ENCODE assay signal across 25 cellular contexts in the genomic region with DNA sequence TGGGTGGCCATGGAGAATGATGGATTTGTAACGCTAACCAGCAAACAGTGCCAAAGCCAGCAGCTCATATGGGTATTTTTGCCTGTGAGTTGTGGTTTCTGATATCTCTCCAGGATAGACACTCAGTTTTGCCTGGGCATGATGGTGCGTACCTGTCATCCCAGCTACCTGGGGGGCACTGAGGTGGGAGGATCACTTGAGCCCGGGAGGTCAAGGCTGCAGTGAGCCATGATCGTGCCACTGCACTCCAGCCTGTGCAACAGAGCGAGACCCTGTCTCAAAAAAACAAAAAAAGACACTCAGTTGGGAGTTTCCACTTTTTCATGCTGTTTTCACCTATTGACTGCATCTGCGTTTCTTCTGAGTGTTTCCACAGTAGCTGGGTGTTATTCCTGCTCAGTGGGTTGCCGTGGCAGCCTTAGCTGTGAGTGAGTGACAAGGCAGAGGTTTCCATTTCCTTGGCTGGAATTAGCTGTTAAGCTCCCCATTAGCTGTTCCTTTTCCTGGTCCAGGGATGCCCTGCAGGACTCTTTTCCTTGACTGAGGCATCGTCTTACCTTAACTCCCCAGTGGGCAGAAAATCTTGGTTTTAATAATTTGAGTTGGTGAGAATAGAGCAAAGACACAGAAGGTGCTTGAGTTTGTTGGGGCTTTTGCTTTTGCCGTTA. TPM values are rescaled to one million over a fixed set of nuclear protein-coding genes. Genes with fewer than 3 reads are reported as not detected.
A peak's percentile ranks its signal among the peaks of the same experiment; 100 is the strongest.
DNase-seq lines count a peak whose midpoint lies in the region; ATAC-seq, FAIRE-seq and TF ChIP-seq lines count a peak whose summit lies in the region.
"Had no signal": no experiment of that assay in that cellular context is flagged by ENCODE, and none has a peak within 500 bp of the region (broad histone marks: within the 10 kb centered on the region; RNA-seq: fewer than 3 reads in every experiment).

No MANE protein-coding gene starts in this region.

- no peak overlapping the region for H3K9ac ChIP-seq in GM12878 (ENCODE audit: control insufficient read depth, insufficient read depth, low read length)
- H3K9ac ChIP-seq: BLaER1 had no signal

- peaks cover 2 to 10% of the 10 kb centered on the region in 2 experiments; a peak in 2 of 4 replicates for H3K36me3 ChIP-seq in GM12878 (ENCODE audit: control insufficient read depth in 2 of 2, insufficient read depth in 2 of 2, low read length in 1 of 2)
- H3K36me3 ChIP-seq in prostate gland = no peaks in the 10 kb centered on the region

- H3K27me3 ChIP-seq in GM12878 (replicated peaks in 1 of 2; ENCODE audit: control insufficient read depth in 2 of 2, insufficient read depth in 2 of 2, low read length in 1 of 2) (no peaks in the 10 kb centered on the region), prostate gland (replicated peaks; ENCODE audit: insufficient read depth) (no peaks in the 10 kb centered on the region)
- H3K27me3 ChIP-seq: BLaER1 had no signal

- H3K9me3 ChIP-seq in GM12878 (replicated peaks; ENCODE audit: control insufficient read depth, insufficient read depth, low read length) = no peaks in the 10 kb centered on the region
- H3K9me3 ChIP-seq in prostate gland = no peaks in the 10 kb centered on the region
- H3K9me3 ChIP-seq: Caco-2 had no signal

- CTCF ChIA-PET in GM12878 (lab: Yijun Ruan, JAX) = interaction anchor here (0.6 to 2.0 kb wide), 6 partner anchors 8 to 74 kb away, joined by 3 to 8 read pairs (median 3); partner anchors contain the start of genes HTD2 and RPP14

- TF ChIP-seq EP300 in GM12878 (IDR thresholded peaks at IDR 0.05; ENCODE audit: borderline replicate concordance in 1 of 2, control insufficient read depth in 1 of 2, low read depth in 2 of 2, low read length in 2 of 2) = no peak

- H3K4me2 ChIP-seq in GM12878 (ENCODE audit: control insufficient read depth, insufficient read depth) = no peak overlapping the region
- H3K4me2 ChIP-seq: BLaER1, GM23338 had no signal

- H4K20me1 ChIP-seq in GM12878 (ENCODE audit: control insufficient read depth, insufficient read depth) = no peaks in the 10 kb centered on the region
- H4K20me1 ChIP-seq: BLaER1 had no signal

- no peak for FAIRE-seq in GM12878 (lab: Jason Lieb, UNC)
- FAIRE-seq: GM12891, HepG2, K562 had no signal

- ATAC-seq in GM12878 = peak; percentile 40
- no peak for ATAC-seq in naive B cell (ENCODE audit: low read depth in 2 of 2)
- ATAC-seq in stimulated activated naive B cell treated with anti-CD40 and anti-IgM and Interleukin-4, amounts not matched to agents 10 μg/mL and 1 μg/mL and 100 μg/mL, for 72 hours (replicated peaks) = peak in 1 of 2 donors; percentile 16
- ATAC-seq in GM18861 (IDR thresholded peaks at IDR 0.05; ENCODE audit: unreplicated experiment) = no peak
- ATAC-seq: GM23338, HepG2, K562 had no signal

- no peak overlapping the region for H3K27ac ChIP-seq in GM12878 (ENCODE audit: control insufficient read depth, insufficient read depth)
- H3K27ac ChIP-seq in prostate gland = no peak overlapping the region
- H3K27ac ChIP-seq: BLaER1, HL-60 had no signal

- H3K9me3 Mint-ChIP-seq in endothelial cell (ENCODE audit: unreplicated experiment) (no peaks in the 10 kb centered on the region), naive B cell (peaks cover 0 to 4% (median 0%) of the 10 kb centered on the region in 7 donors)
- peaks cover 0 to 4% of the 10 kb centered on the region in 2 donors for H3K9me3 Mint-ChIP-seq in stimulated activated naive B cell treated with anti-CD40 and anti-IgM and Interleukin-4, amounts not matched to agents 10 μg/mL and 1 μg/mL and 100 μg/mL, for 72 hours

- in situ Hi-C loops in GM12878 (cut with MboI) = no loop called here

- H3K4me3 ChIP-seq in GM12878 = no peak overlapping the region
- no peak overlapping the region for H3K4me3 ChIP-seq in prostate gland
- H3K4me3 ChIP-seq: BLaER1, GM23338, K562 had no signal

- peaks cover 13% of the 10 kb centered on the region for H3K36me3 Mint-ChIP-seq in endothelial cell (ENCODE audit: low read depth, unreplicated experiment)
- peaks cover 7 to 9% of the 10 kb centered on the region in 2 donors for H3K36me3 Mint-ChIP-seq in naive B cell
- H3K36me3 Mint-ChIP-seq in stimulated activated naive B cell treated with anti-CD40 and anti-IgM and Interleukin-4, amounts not matched to agents 10 μg/mL and 1 μg/mL and 100 μg/mL, for 72 hours = peaks cover 30 to 65% of the 10 kb centered on the region in 2 donors

- RAD21 ChIA-PET in GM12878 (lab: Charles Lee; ENCODE audit: unreplicated experiment) = interaction anchor here (1.0 kb wide), 1 partner anchor 14 kb away, joined by 4 read pairs; the partner anchor contains the start of genes HTD2 and RPP14

- intact Hi-C loops in GM12878 (cut with micrococcal nuclease; ENCODE audit: unreplicated experiment) = no loop called here
- intact Hi-C loops in prostate gland (cut with DNase I) = no loop called here
- intact Hi-C loops in cardiac septum (cut with DNase I) = no loop called here

- H3K27me3 Mint-ChIP-seq in endothelial cell (ENCODE audit: unreplicated experiment) = peaks cover 3% of the 10 kb centered on the region
- H3K27me3 Mint-ChIP-seq in naive B cell = no peaks in the 10 kb centered on the region
- no peaks in the 10 kb centered on the region for H3K27me3 Mint-ChIP-seq in stimulated activated naive B cell treated with anti-CD40 and anti-IgM and Interleukin-4, amounts not matched to agents 10 μg/mL and 1 μg/mL and 100 μg/mL, for 72 hours

- no peaks in the 10 kb centered on the region for H3K79me2 ChIP-seq in GM12878 (ENCODE audit: control insufficient read depth, insufficient read depth, low read length)

- peak overlapping the region; percentile 64 for H3K27ac Mint-ChIP-seq in endothelial cell (ENCODE audit: unreplicated experiment)
- H3K27ac Mint-ChIP-seq in naive B cell = peak overlapping the region in 5 of 6 donors; percentile 1 to 77 (median 47)
- peak overlapping the region; percentile 31 for H3K27ac Mint-ChIP-seq in stimulated activated naive B cell treated with anti-CD40 and anti-IgM and Interleukin-4, amounts not matched to agents 10 μg/mL and 1 μg/mL and 100 μg/mL, for 72 hours
- H3K27ac Mint-ChIP-seq: CD4-positive, alpha-beta memory T cell; GM23338 had no signal

- TF ChIP-seq RAD21 in GM12878 (IDR thresholded peaks at IDR 0.05; ENCODE audit: insufficient read depth, low read depth, low read length) = no peak

- SMC1A ChIA-PET in GM12878 (lab: Charles Lee; ENCODE audit: uncharacterized antibody, unreplicated experiment) = interaction anchor here (1.0 to 2.4 kb wide), 3 partner anchors 10 to 104 kb away, joined by 3 to 10 read pairs (median 4); no protein-coding TSS in a partner anchor

- DNase-seq in GM12878 (ENCODE audit: low read depth, low spot score) = no peak
- DNase-seq in endothelial cell (ENCODE audit: low spot score) = peak; percentile 18
- no peak for DNase-seq in naive B cell
- no peak for DNase-seq in stimulated activated naive B cell treated with anti-CD40 and anti-IgM and Interleukin-4, amounts not matched to agents 10 μg/mL and 1 μg/mL and 100 μg/mL, for 72 hours
- DNase-seq in prostate gland (ENCODE audit: low spot score) = no peak
- DNase-seq in cardiac septum (ENCODE audit: low spot score) = no peak
- DNase-seq in AML-193 (lab: John Stamatoyannopoulos, UW) = no peak
- DNase-seq: Caco-2; CD4-positive, alpha-beta memory T cell; DMS 273 treated with DMSO at 0.1 percent for 48 hours; DND-41; HCEC 1CT; NCI-H1092; NCI-H1436; NCI-H187 treated with DMSO at 0.1 percent for 48 hours; NCI-H2107; NCI-H2227 treated with DMSO at 0.1 percent for 48 hours; NCI-H510A had no signal

- no TSS peak for BruUV-seq in GM12878 (replicated peaks; lab: Mats Ljungman, UMichigan)

- H3K4me1 ChIP-seq in GM12878 (ENCODE audit: control insufficient read depth, insufficient read depth, low read length) (no peaks in the 10 kb centered on the region), prostate gland (replicated peaks) (no peaks in the 10 kb centered on the region)
- H3K4me1 ChIP-seq: BLaER1, Caco-2 had no signal

- TF ChIP-seq CTCF in GM12878 (IDR thresholded peaks at IDR 0.05 in 2 of 3, conservative IDR thresholded peaks at IDR 0.05 in 1 of 3; ENCODE audit: control insufficient read depth in 2 of 3, extremely low read depth in 1 of 3, insufficient read depth in 1 of 3, low read depth in 3 of 3, low read length in 3 of 3) (no peak), endothelial cell (IDR thresholded peaks at IDR 0.05; ENCODE audit: unreplicated experiment) (no peak), prostate gland (IDR thresholded peaks at IDR 0.05) (no peak)

- 15% methylated on average over 9 of the region's 9 CpGs for WGBS in GM12878 (ENCODE audit: insufficient coverage, insufficient replicate concordance, low lambda C conversion rate, missing lambda C conversion rate)
- WGBS in prostate gland = 80% methylated on average over 9 of the region's 9 CpGs

- TF ChIP-seq POLR2A in GM12878 (IDR thresholded peaks at IDR 0.05; ENCODE audit: low read depth, low read length) (no peak), prostate gland (IDR thresholded peaks at IDR 0.05) (no peak)

- H2AFZ ChIP-seq in GM12878 (ENCODE audit: control insufficient read depth, low read depth, low read length) = no peak overlapping the region
- H2AFZ ChIP-seq: GM23338 had no signal

- H3K4me1 Mint-ChIP-seq in endothelial cell (ENCODE audit: unreplicated experiment) (peaks cover 6% of the 10 kb centered on the region), naive B cell (peaks cover 0 to 3% (median 0%) of the 10 kb centered on the region in 3 donors)
- no peaks in the 10 kb centered on the region for H3K4me1 Mint-ChIP-seq in stimulated activated naive B cell treated with anti-CD40 and anti-IgM and Interleukin-4, amounts not matched to agents 10 μg/mL and 1 μg/mL and 100 μg/mL, for 72 hours
- H3K4me1 Mint-ChIP-seq: CD4-positive, alpha-beta memory T cell had no signal

- POLR2A ChIA-PET in GM12878 (lab: Charles Lee) = interaction anchor here (1.5 kb wide), 1 partner anchor 52 kb away, joined by 4 read pairs; no protein-coding TSS in a partner anchor

- H3K4me3 Mint-ChIP-seq in endothelial cell (ENCODE audit: unreplicated experiment) (no peak overlapping the region), naive B cell (peak overlapping the region in 2 of 8 donors; percentile 29 to 42)
- H3K4me3 Mint-ChIP-seq in stimulated activated naive B cell treated with anti-CD40 and anti-IgM and Interleukin-4, amounts not matched to agents 10 μg/mL and 1 μg/mL and 100 μg/mL, for 72 hours = no peak overlapping the region
- H3K4me3 Mint-ChIP-seq: CD4-positive, alpha-beta memory T cell; GM23338 had no signal

RNA-seq across cellular contexts. Expression of gene RPP14, which starts 14.2 kb away (rescaled TPM):
- 19.5 and 21.7 TPM in 2 replicates for total RNA-seq in GM12878 (2013; cell fraction: nucleolus; rRNA removed)
- total RNA-seq in GM12878 (2014; rRNA removed) (9.3 and 12.6 TPM in 2 replicates), GM12878 (2014; rRNA removed; fragmentation: Illumina TruSeq; extraction: Trizol) (16.8 and 17.2 TPM in 2 replicates), GM12878 (2021) (12.2 and 14.5 TPM in 2 replicates), endothelial cell (ENCODE audit: unreplicated experiment) (15.2 TPM), prostate gland (10 to 100 TPM in 1 of 2 donors, 1 to 10 TPM in 1; 7.1 to 12.5 TPM), cardiac septum (17.0 TPM)
- polyA plus RNA-seq in GM12878 (2011; ENCODE audit: low read depth) = 6.3 TPM
- polyA plus RNA-seq in GM12878 (2011; rRNA removed) (21.2 and 23.5 TPM in 2 replicates), GM12878 (2014; fragmentation: Illumina TruSeq; extraction: Trizol) (11.7 and 15.1 TPM in 2 replicates), GM12878 (2014; fragmentation: Nextera tagmentation; extraction: Ambion mirVana) (10 to 100 TPM in 1 of 2 experiments, 1 to 10 TPM in 1; 9.1 to 16.3 TPM), GM12878 (2014; rRNA removed) (12.4 and 14.9 TPM in 2 replicates), GM12878 (2016; fragmentation: Nextera tagmentation; extraction: Ambion mirVana) (10 to 100 TPM; 13.1 to 14.0 TPM), naive B cell (ENCODE audit: low read depth in 6 of 6) (1 to 10 TPM; 4.5 to 8.7 (median 6.9) TPM)
- 9.1 and 10.4 TPM in 2 replicates for polyA plus RNA-seq in GM12878 (2011; cell fraction: cytosol; rRNA removed)
- 5.2 and 8.3 TPM in 2 replicates for polyA plus RNA-seq in GM12878 (2011; cell fraction: nucleus; rRNA removed)
- polyA plus RNA-seq in GM12878 (2012) = 7.3 and 9.0 TPM in 2 replicates
- 11.8 and 19.0 TPM in 2 replicates for polyA minus RNA-seq in GM12878 (2011; rRNA and poly(A)+ RNA removed)
- polyA minus RNA-seq in GM12878 (2011; cell fraction: cytosol; rRNA and poly(A)+ RNA removed) = 4.7 and 5.5 TPM in 2 replicates
- polyA minus RNA-seq in GM12878 (2011; cell fraction: nucleus; rRNA and poly(A)+ RNA removed) = 4.7 and 8.8 TPM in 2 replicates

RNA-seq across cellular contexts. Expression of gene HTD2, which starts 14.5 kb away (rescaled TPM):
- 6.4 and 9.0 TPM in 2 replicates for total RNA-seq in GM12878 (2013; cell fraction: nucleolus; rRNA removed)
- 5.8 and 6.8 TPM in 2 replicates for total RNA-seq in GM12878 (2014; rRNA removed)
- 5.0 and 5.9 TPM in 2 replicates for total RNA-seq in GM12878 (2014; rRNA removed; fragmentation: Illumina TruSeq; extraction: Trizol)
- total RNA-seq in GM12878 (2021) = 7.1 and 7.2 TPM in 2 replicates
- polyA plus RNA-seq in GM12878 (2011; ENCODE audit: low read depth) = 3.9 TPM
- 10.5 and 11.7 TPM in 2 replicates for polyA plus RNA-seq in GM12878 (2011; rRNA removed)
- polyA plus RNA-seq in GM12878 (2011; cell fraction: cytosol; rRNA removed) = 5.0 and 8.9 TPM in 2 replicates
- polyA plus RNA-seq in GM12878 (2011; cell fraction: nucleus; rRNA removed) = 2.7 and 3.3 TPM in 2 replicates
- polyA plus RNA-seq in GM12878 (2012) = 3.7 and 4.2 TPM in 2 replicates
- 6.0 and 7.7 TPM in 2 replicates for polyA plus RNA-seq in GM12878 (2014; fragmentation: Illumina TruSeq; extraction: Trizol)
- polyA plus RNA-seq in GM12878 (2014; fragmentation: Nextera tagmentation; extraction: Ambion mirVana) = 10 to 100 TPM; 13.5 to 15.9 TPM
- 5.1 and 8.5 TPM in 2 replicates for polyA plus RNA-seq in GM12878 (2014; rRNA removed)
- polyA plus RNA-seq in GM12878 (2016; fragmentation: Nextera tagmentation; extraction: Ambion mirVana) = 10 to 100 TPM; 24.1 to 24.7 TPM
- 5.4 and 6.1 TPM in 2 replicates for polyA minus RNA-seq in GM12878 (2011; rRNA and poly(A)+ RNA removed)
- polyA minus RNA-seq in GM12878 (2011; cell fraction: cytosol; rRNA and poly(A)+ RNA removed) = 2.7 and 3.1 TPM in 2 replicates
- polyA minus RNA-seq in GM12878 (2011; cell fraction: nucleus; rRNA and poly(A)+ RNA removed) = 0.77 and 0.97 TPM in 2 replicates
- total RNA-seq in endothelial cell (ENCODE audit: unreplicated experiment) = 8.4 TPM
- 10 to 100 TPM in 5 of 6 donors, 1 to 10 TPM in 1; 5.7 to 26.9 (median 18.6) TPM for polyA plus RNA-seq in naive B cell (ENCODE audit: low read depth in 6 of 6)
- 10 to 100 TPM; 15.4 to 17.1 TPM for total RNA-seq in prostate gland
- total RNA-seq in cardiac septum = 12.9 TPM

RNA-seq across cellular contexts. Expression of gene PXK, which starts 40.9 kb away (rescaled TPM):
- total RNA-seq in GM12878 (2013; cell fraction: nucleolus; rRNA removed) = 59.0 and 63.0 TPM in 2 replicates
- total RNA-seq in GM12878 (2014; rRNA removed) (26.5 and 27.2 TPM in 2 replicates), GM12878 (2014; rRNA removed; fragmentation: Illumina TruSeq; extraction: Trizol) (29.3 and 30.3 TPM in 2 replicates), GM12878 (2021) (25.8 and 27.9 TPM in 2 replicates), endothelial cell (ENCODE audit: unreplicated experiment) (18.8 TPM), prostate gland (10 to 100 TPM; 19.6 to 21.8 TPM), cardiac septum (10.8 TPM)
- 13.2 TPM for polyA plus RNA-seq in GM12878 (2011; ENCODE audit: low read depth)
- polyA plus RNA-seq in GM12878 (2011; rRNA removed) (18.9 and 19.1 TPM in 2 replicates), GM12878 (2014; fragmentation: Illumina TruSeq; extraction: Trizol) (34.6 and 38.0 TPM in 2 replicates), GM12878 (2014; fragmentation: Nextera tagmentation; extraction: Ambion mirVana) (10 to 100 TPM in 1 of 2 experiments, 1 to 10 TPM in 1; 8.4 to 10.5 TPM), GM12878 (2014; rRNA removed) (25.7 and 27.3 TPM in 2 replicates), GM12878 (2016; fragmentation: Nextera tagmentation; extraction: Ambion mirVana) (10 to 100 TPM; 30.4 to 34.0 TPM), naive B cell (ENCODE audit: low read depth in 6 of 6) (100 to 1,000 TPM in 5 of 6 donors, 10 to 100 TPM in 1; 88.9 to 156 (median 126) TPM)
- polyA plus RNA-seq in GM12878 (2011; cell fraction: cytosol; rRNA removed) = 15.0 and 17.2 TPM in 2 replicates
- polyA plus RNA-seq in GM12878 (2011; cell fraction: nucleus; rRNA removed) = 20.8 and 23.5 TPM in 2 replicates
- 9.9 and 13.8 TPM in 2 replicates for polyA plus RNA-seq in GM12878 (2012)
- polyA minus RNA-seq in GM12878 (2011; rRNA and poly(A)+ RNA removed) = 16.3 and 20.0 TPM in 2 replicates
- 6.9 and 10.7 TPM in 2 replicates for polyA minus RNA-seq in GM12878 (2011; cell fraction: cytosol; rRNA and poly(A)+ RNA removed)
- polyA minus RNA-seq in GM12878 (2011; cell fraction: nucleus; rRNA and poly(A)+ RNA removed) = 13.2 and 18.1 TPM in 2 replicates

RNA-seq across cellular contexts. Expression of gene ABHD6, which starts 54.2 kb away (rescaled TPM):
- 50.4 and 53.6 TPM in 2 replicates for total RNA-seq in GM12878 (2013; cell fraction: nucleolus; rRNA removed)
- total RNA-seq in GM12878 (2014; rRNA removed) (2.9 and 3.3 TPM in 2 replicates), GM12878 (2014; rRNA removed; fragmentation: Illumina TruSeq; extraction: Trizol) (2.5 and 2.9 TPM in 2 replicates), GM12878 (2021) (3.6 and 3.8 TPM in 2 replicates), endothelial cell (ENCODE audit: unreplicated experiment) (3.0 TPM), prostate gland (10 to 100 TPM; 13.2 to 16.9 TPM), cardiac septum (4.9 TPM)
- 6.6 TPM for polyA plus RNA-seq in GM12878 (2011; ENCODE audit: low read depth)
- polyA plus RNA-seq in GM12878 (2011; rRNA removed) (23.9 and 33.2 TPM in 2 replicates), GM12878 (2014; fragmentation: Illumina TruSeq; extraction: Trizol) (1.9 and 3.1 TPM in 2 replicates), GM12878 (2014; fragmentation: Nextera tagmentation; extraction: Ambion mirVana) (1 to 10 TPM; 1.4 to 1.5 TPM), GM12878 (2014; rRNA removed) (2.7 and 4.0 TPM in 2 replicates), GM12878 (2016; fragmentation: Nextera tagmentation; extraction: Ambion mirVana) (1 to 10 TPM; 5.1 to 7.0 TPM), naive B cell (ENCODE audit: low read depth in 6 of 6) (10 to 100 TPM in 3 of 6 donors, 1 to 10 TPM in 3; 2.8 to 12.7 (median 10.2) TPM)
- 34.3 and 46.6 TPM in 2 replicates for polyA plus RNA-seq in GM12878 (2011; cell fraction: cytosol; rRNA removed)
- polyA plus RNA-seq in GM12878 (2011; cell fraction: nucleus; rRNA removed) = 19.4 and 22.2 TPM in 2 replicates
- polyA plus RNA-seq in GM12878 (2012) = 5.2 and 7.6 TPM in 2 replicates
- 47.7 and 52.5 TPM in 2 replicates for polyA minus RNA-seq in GM12878 (2011; rRNA and poly(A)+ RNA removed)
- 9.2 and 12.8 TPM in 2 replicates for polyA minus RNA-seq in GM12878 (2011; cell fraction: cytosol; rRNA and poly(A)+ RNA removed)
- polyA minus RNA-seq in GM12878 (2011; cell fraction: nucleus; rRNA and poly(A)+ RNA removed) = 19.8 and 21.2 TPM in 2 replicates
